Comparison of ENCODE assay signal across 19 cellular contexts in the genomic region with DNA sequence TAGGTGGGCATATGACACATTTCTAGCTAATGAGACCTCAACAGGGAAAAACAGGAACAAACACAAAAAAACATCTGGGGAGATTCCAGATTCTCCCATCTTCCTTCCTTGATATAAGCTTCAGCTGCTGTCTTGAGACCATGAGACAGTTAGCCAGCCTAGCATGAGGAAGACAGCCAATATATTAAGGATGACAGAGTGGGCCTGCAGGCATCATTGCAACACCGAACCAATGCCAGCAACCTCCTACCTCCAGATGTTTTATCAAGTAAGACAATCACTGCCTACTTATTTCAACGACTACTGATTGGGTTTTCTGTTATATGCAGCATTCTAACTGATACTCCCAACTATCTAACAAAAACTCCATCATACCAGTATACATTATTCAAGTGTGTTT.
DNase-seq lines count a peak whose midpoint lies in the region; ATAC-seq and TF ChIP-seq lines count a peak whose summit lies in the region.
"Had no signal": no experiment of that assay in that cellular context is flagged by ENCODE, and none has a peak within 500 bp of the region (broad histone marks: within the 10 kb centered on the region; RNA-seq: fewer than 3 reads in every experiment).

No MANE protein-coding gene starts in this region.

- TF ChIP-seq CTCF in AG10803 (conservative IDR thresholded peaks at IDR 0.05; ENCODE audit: low read length): no peak

- H3K4me3 ChIP-seq in AG10803 (ENCODE audit: low read length): no peak overlapping the region
- H3K4me3 ChIP-seq: GM23338, HAP-1 had no signal

- DNase-seq in AG10803 (ENCODE audit: low read depth) (peak; percentile 48), RPMI7951 (ENCODE audit: low read depth) (peak; percentile 87), fibroblast of gingiva (ENCODE audit: low read depth) (peak; percentile 44), kidney tubule cell (ENCODE audit: low spot score) (peak; percentile 26), NCI-H774 (lab: John Stamatoyannopoulos, UW) (no peak)
- DNase-seq: CD4-positive, CD25-positive, alpha-beta regulatory T cell; DND-41; KG1; NCI-H1092 treated with DMSO at 0.1 percent for 48 hours; NCI-H146; NCI-H2029; NCI-H226; NCI-H510A treated with DMSO at 0.1 percent for 48 hours; NCI-H748 treated with DMSO at 0.1 percent for 48 hours had no signal

- no peak for ATAC-seq in HG03108 (IDR thresholded peaks at IDR 0.05; ENCODE audit: unreplicated experiment)
- ATAC-seq in GM21737 (IDR thresholded peaks at IDR 0.05; ENCODE audit: unreplicated experiment): no peak
- ATAC-seq: GM23338, Panc1 had no signal
